In the genomic region with DNA sequence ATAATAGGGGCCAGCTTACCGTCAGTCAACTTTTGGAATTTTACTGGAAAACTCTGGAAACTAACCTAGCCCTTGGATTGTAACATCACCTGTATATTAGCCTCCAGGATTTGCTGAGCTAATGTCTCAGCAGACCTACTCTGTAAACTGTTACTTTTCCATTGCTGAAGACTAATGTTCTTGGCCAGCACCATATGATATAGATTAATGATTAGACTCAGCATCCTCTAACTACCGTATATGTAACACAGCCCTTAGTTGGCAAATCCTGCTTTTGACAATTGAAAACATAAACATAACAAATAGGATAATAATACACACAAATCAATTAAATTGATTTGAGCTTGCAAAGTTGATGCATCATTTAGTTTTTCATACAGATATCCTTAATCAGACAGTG, we compare ENCODE assay signal across 17 cellular contexts. TPM values are rescaled to one million over a fixed set of nuclear protein-coding genes. Genes with fewer than 3 reads are reported as not detected.
DNase-seq lines count a peak whose midpoint lies in the region; ATAC-seq and TF ChIP-seq lines count a peak whose summit lies in the region.
"Had no signal": no experiment of that assay in that cellular context is flagged by ENCODE, and none has a peak within 500 bp of the region (broad histone marks: within the 10 kb centered on the region; RNA-seq: fewer than 3 reads in every experiment).

No MANE protein-coding gene starts in this region.

- H3K27ac ChIP-seq in psoas muscle, result peak overlapping the region; percentile 72
- no peak overlapping the region for H3K27ac ChIP-seq in colonic mucosa
- H3K27ac ChIP-seq: PC-9, SJSA1 had no signal

- H3K4me3 ChIP-seq in psoas muscle (no peak overlapping the region), colonic mucosa (no peak overlapping the region)
- H3K4me3 ChIP-seq: GM23338, K562, PC-9, SJSA1 had no signal

- H3K36me3 ChIP-seq in psoas muscle (ENCODE audit: insufficient read depth in 1 of 2, low read depth in 1 of 2), result no peaks in the 10 kb centered on the region
- no peaks in the 10 kb centered on the region for H3K36me3 ChIP-seq in colonic mucosa
- H3K36me3 ChIP-seq: SJSA1 had no signal

- no peaks in the 10 kb centered on the region for H3K9me3 ChIP-seq in psoas muscle
- H3K9me3 ChIP-seq in colonic mucosa, result no peaks in the 10 kb centered on the region
- H3K9me3 ChIP-seq: Caco-2, SJSA1 had no signal

- DNase-seq in psoas muscle, result no peak
- no peak for DNase-seq in stimulated activated CD4-positive, alpha-beta T cell treated with anti-CD3 and anti-CD28 coated beads, Interleukin-1b, Interleukin-23, amount 100 ng/mL, for 48 hours
- DNase-seq in midbrain (lab: John Stamatoyannopoulos, UW), result no peak
- no peak for DNase-seq in colonic mucosa
- DNase-seq: Caco-2, EL, NCI-H1417 treated with DMSO at 0.1 percent for 48 hours, NCI-H2029 treated with DMSO at 0.1 percent for 48 hours, NCI-H524, PC-9 had no signal

- H3K27me3 ChIP-seq in psoas muscle (ENCODE audit: insufficient read depth in 3 of 3, low read length in 2 of 3) (no peaks in the 10 kb centered on the region), colonic mucosa (no peaks in the 10 kb centered on the region)
- H3K27me3 ChIP-seq: SJSA1 had no signal

- TF ChIP-seq CTCF in psoas muscle (IDR thresholded peaks at IDR 0.05) (no peak), colonic mucosa (IDR thresholded peaks at IDR 0.05) (no peak)

- intact Hi-C loops in psoas muscle (cut with DNase I) (no loop called here), colonic mucosa (cut with DNase I) (no loop called here)

- H3K4me1 ChIP-seq in psoas muscle, result peaks cover 24% of the 10 kb centered on the region
- no peaks in the 10 kb centered on the region for H3K4me1 ChIP-seq in colonic mucosa
- H3K4me1 ChIP-seq: Caco-2, SJSA1 had no signal

- no peak overlapping the region for H3K9ac ChIP-seq in colonic mucosa (ENCODE audit: low read depth in 2 of 2, low read length in 2 of 2)

- WGBS in psoas muscle, 3 donors, result 71 to 84% (median 78%) methylated on average over 2 of the region's 2 CpGs

- ATAC-seq in GM18519 (IDR thresholded peaks at IDR 0.05; ENCODE audit: low FRiP score, unreplicated experiment), result peak; percentile 11
- peak; percentile 23 for ATAC-seq in GM19372 (IDR thresholded peaks at IDR 0.05; ENCODE audit: low read depth, unreplicated experiment)
- peak; percentile 22 for ATAC-seq in HG02981 (IDR thresholded peaks at IDR 0.05; ENCODE audit: unreplicated experiment)
- peak in 2 of 4 donors; percentile 11 to 38 for ATAC-seq in psoas muscle
- ATAC-seq: GM23338, HCT116, K562 had no signal

RNA-seq across cellular contexts. Expression of gene GBE1, which starts 26.6 kb away (rescaled TPM):
- total RNA-seq in psoas muscle (100 to 1,000 TPM in 3 of 4 donors, 10 to 100 TPM in 1; 99.7 to 261 (median 185) TPM), colonic mucosa (10 to 100 TPM; 15.0 to 26.7 TPM)
- 100 to 1,000 TPM; 112 to 290 (median 198) TPM for polyA plus RNA-seq in psoas muscle
